Comparison of ENCODE assay signal across 8 cellular contexts in genomic region chr20:50625986-50626677, GRCh38.
DNase-seq lines count a peak whose midpoint lies in the region; ATAC-seq and TF ChIP-seq lines count a peak whose summit lies in the region.

No MANE protein-coding gene starts in this region.

- H3K9me2 ChIP-seq in GM23248 (ENCODE audit: insufficient read depth) = no peaks in the 10 kb centered on the region

- in situ Hi-C loops in GM23248 (cut with MboI) = loop anchor here (10.0 kb wide), 1 partner anchor 129 kb away; no protein-coding TSS in a partner anchor

- H3K9me3 ChIP-seq in GM23248 (ENCODE audit: low read depth) (no peaks in the 10 kb centered on the region), NT2/D1 (ENCODE audit: insufficient read depth, low read length) (peaks cover 3% of the 10 kb centered on the region), mucosa of descending colon (peaks cover 4% of the 10 kb centered on the region)

- intact Hi-C loops in mucosa of descending colon (cut with DNase I, micrococcal nuclease) = loop anchor here in 1 of 2 donors (10.0 kb wide), 1 partner anchor 119 kb away; no protein-coding TSS in a partner anchor

- WGBS in GM23248 (ENCODE audit: low coverage in 1 of 2, low lambda C conversion rate in 2 of 2, missing lambda C conversion rate in 2 of 2), 2 experiments = 48 to 49% methylated on average over 15 of the region's 15 CpGs

- no peaks in the 10 kb centered on the region for H3K4me1 ChIP-seq in GM23248 (ENCODE audit: insufficient read depth)
- peaks cover 32% of the 10 kb centered on the region for H3K4me1 ChIP-seq in NT2/D1 (ENCODE audit: insufficient read depth, insufficient read length)
- no peaks in the 10 kb centered on the region for H3K4me1 ChIP-seq in mucosa of descending colon (ENCODE audit: low read depth)

- no peaks in the 10 kb centered on the region for H3F3A ChIP-seq in GM23248 (ENCODE audit: insufficient read depth)

- H3K27me3 ChIP-seq in GM23248 (replicated peaks; ENCODE audit: insufficient read depth) (no peaks in the 10 kb centered on the region), NT2/D1 (ENCODE audit: insufficient read depth, insufficient read length) (no peaks in the 10 kb centered on the region)

- H3K36me3 ChIP-seq in GM23248 (ENCODE audit: low read depth) (no peaks in the 10 kb centered on the region), NT2/D1 (ENCODE audit: insufficient read depth, insufficient read length, low read length) (no peaks in the 10 kb centered on the region), mucosa of descending colon (ENCODE audit: low read depth) (no peaks in the 10 kb centered on the region)

- no peak overlapping the region for H3K4me2 ChIP-seq in GM23248 (ENCODE audit: unreplicated experiment)

- no peak for TF ChIP-seq CTCF in mucosa of descending colon (IDR thresholded peaks at IDR 0.05)

- H2AFZ ChIP-seq in GM23248 = peak overlapping the region; percentile 60; the same call in 1 of the 2 replicates

- ATAC-seq in mucosa of descending colon (peak; percentile 44), GM21576 (IDR thresholded peaks at IDR 0.05; ENCODE audit: unreplicated experiment) (no peak), GM18498 (IDR thresholded peaks at IDR 0.05; ENCODE audit: unreplicated experiment) (no peak)

- no peaks in the 10 kb centered on the region for H3K79me2 ChIP-seq in GM23248 (ENCODE audit: insufficient read depth)

- DNase-seq in A172 (ENCODE audit: low spot score) (peak; percentile 52), GM23248 (peak; percentile 56), NT2/D1 (ENCODE audit: low read depth, low spot score) (peak; percentile 68), cerebellar cortex (ENCODE audit: low spot score) (peak; percentile 31), mucosa of descending colon (peak in 2 of 3 donors; percentile 26 to 57), cortex of kidney (lab: John Stamatoyannopoulos, UW) (no peak)

- no peak overlapping the region for H3K27ac ChIP-seq in GM23248

- no peak overlapping the region for H3K9ac ChIP-seq in GM23248
- H3K9ac ChIP-seq in NT2/D1 (ENCODE audit: insufficient read length, low read depth) = peak overlapping the region; percentile 43

- H4K20me1 ChIP-seq in GM23248 (ENCODE audit: insufficient read depth) = no peaks in the 10 kb centered on the region

- H3K4me3 ChIP-seq in GM23248 = no peak overlapping the region
- no peak overlapping the region for H3K4me3 ChIP-seq in NT2/D1 (ENCODE audit: insufficient read length, low read depth)
- no peak overlapping the region for H3K4me3 ChIP-seq in mucosa of descending colon
